In genomic region chr7:102079140-102080002, GRCh38 we compare ENCODE assay signal across 1 cellular context.
TF ChIP-seq lines count a peak whose summit lies in the region.

No MANE protein-coding gene starts in this region.

TF ChIP-seq in SK-N-SH treated with all-trans-retinoic acid at 6 μM for 48 hours, 23 proteins besides CTCF, POLR2A, EP300 and RAD21 (continued from another document):
- no peak for TF ChIP-seq TSHZ2 (CRISPR knock-in tag; IDR thresholded peaks at IDR 0.05)
- no peak for TF ChIP-seq ZC3H10 (CRISPR knock-in tag; IDR thresholded peaks at IDR 0.05)
- TF ChIP-seq ZFP30 (CRISPR knock-in tag; IDR thresholded peaks at IDR 0.05) = no peak
- no peak for TF ChIP-seq ZNF565 (CRISPR knock-in tag; conservative IDR thresholded peaks at IDR 0.05; ENCODE audit: low read depth)
- TF ChIP-seq TCF4 (CRISPR knock-in tag; IDR thresholded peaks at IDR 0.05; ENCODE audit: borderline replicate concordance) = no peak
- TF ChIP-seq ZNF70 (CRISPR knock-in tag; IDR thresholded peaks at IDR 0.05) = no peak
- no peak for TF ChIP-seq ZFP3 (CRISPR knock-in tag; IDR thresholded peaks at IDR 0.05)
- TF ChIP-seq PPARA (CRISPR knock-in tag; IDR thresholded peaks at IDR 0.05; ENCODE audit: borderline replicate concordance) = no peak
- no peak for TF ChIP-seq CSDC2 (CRISPR knock-in tag; IDR thresholded peaks at IDR 0.05)
- TF ChIP-seq GLIS3 (CRISPR knock-in tag; IDR thresholded peaks at IDR 0.05) = no peak
